In genomic region chr16:13911306-13911705, GRCh38 we compare ENCODE assay signal across 3 cellular contexts.
"Had no signal": no experiment of that assay in that cellular context is flagged by ENCODE, and none has a peak within 500 bp of the region (broad histone marks: within the 10 kb centered on the region; RNA-seq: fewer than 3 reads in every experiment).

No MANE protein-coding gene starts in this region.

- DNase-seq: GDM1, GF-D8 had no signal

- ATAC-seq: GM12878 had no signal

- H3K4me3 ChIP-seq: GM12878 had no signal
